In the genomic region with DNA sequence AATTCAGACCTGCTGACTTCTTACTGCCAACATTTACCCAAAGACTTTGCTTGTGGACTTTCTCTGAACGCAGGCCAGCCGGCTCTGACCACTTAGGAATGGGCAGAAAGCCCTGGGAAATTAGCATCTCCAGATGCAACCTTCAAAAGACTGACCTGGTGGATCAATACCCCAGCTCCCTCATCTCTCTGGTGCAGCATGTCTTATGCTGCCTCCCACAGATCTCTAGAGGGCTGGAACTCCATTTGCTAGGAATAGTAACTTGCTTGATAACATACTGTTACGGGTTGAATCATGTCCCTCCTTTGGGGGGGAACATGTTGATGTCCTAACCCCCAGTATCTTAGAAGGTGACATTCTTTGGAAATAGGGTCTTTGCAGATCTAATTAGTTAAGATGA, we compare ENCODE assay signal across 2 cellular contexts.
TF ChIP-seq lines count a peak whose summit lies in the region.

No MANE protein-coding gene starts in this region.

TF ChIP-seq in HEK293, 187 proteins besides CTCF, POLR2A, EP300 and RAD21 (continued from another document):
- TF ChIP-seq HIC1 (tag by site-specific recombination; IDR thresholded peaks at IDR 0.05) (no peak), ZNF26 (tag by site-specific recombination; IDR thresholded peaks at IDR 0.05) (no peak), ZNF114 (tag by site-specific recombination; IDR thresholded peaks at IDR 0.05) (no peak)

TF ChIP-seq in WTC11, 78 proteins besides CTCF, POLR2A, EP300 and RAD21 (continued from another document):
- TF ChIP-seq, protein P1, sequence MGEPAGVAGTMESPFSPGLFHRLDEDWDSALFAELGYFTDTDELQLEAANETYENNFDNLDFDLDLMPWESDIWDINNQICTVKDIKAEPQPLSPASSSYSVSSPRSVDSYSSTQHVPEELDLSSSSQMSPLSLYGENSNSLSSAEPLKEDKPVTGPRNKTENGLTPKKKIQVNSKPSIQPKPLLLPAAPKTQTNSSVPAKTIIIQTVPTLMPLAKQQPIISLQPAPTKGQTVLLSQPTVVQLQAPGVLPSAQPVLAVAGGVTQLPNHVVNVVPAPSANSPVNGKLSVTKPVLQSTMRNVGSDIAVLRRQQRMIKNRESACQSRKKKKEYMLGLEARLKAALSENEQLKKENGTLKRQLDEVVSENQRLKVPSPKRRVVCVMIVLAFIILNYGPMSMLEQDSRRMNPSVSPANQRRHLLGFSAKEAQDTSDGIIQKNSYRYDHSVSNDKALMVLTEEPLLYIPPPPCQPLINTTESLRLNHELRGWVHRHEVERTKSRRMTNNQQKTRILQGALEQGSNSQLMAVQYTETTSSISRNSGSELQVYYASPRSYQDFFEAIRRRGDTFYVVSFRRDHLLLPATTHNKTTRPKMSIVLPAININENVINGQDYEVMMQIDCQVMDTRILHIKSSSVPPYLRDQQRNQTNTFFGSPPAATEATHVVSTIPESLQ (CRISPR knock-in tag; IDR thresholded peaks at IDR 0.05): no peak
- TF ChIP-seq OVOL2 (CRISPR knock-in tag; IDR thresholded peaks at IDR 0.05; ENCODE audit: borderline replicate concordance) (no peak), GABPB1 (CRISPR knock-in tag; IDR thresholded peaks at IDR 0.05) (no peak), CREB1 (CRISPR knock-in tag; IDR thresholded peaks at IDR 0.05) (no peak), NR2C2 (CRISPR knock-in tag; IDR thresholded peaks at IDR 0.05) (no peak), E2F1 (CRISPR knock-in tag; IDR thresholded peaks at IDR 0.05) (no peak), ESRRA (CRISPR knock-in tag; IDR thresholded peaks at IDR 0.05; ENCODE audit: borderline replicate concordance) (no peak)
- TF ChIP-seq, protein P2, sequence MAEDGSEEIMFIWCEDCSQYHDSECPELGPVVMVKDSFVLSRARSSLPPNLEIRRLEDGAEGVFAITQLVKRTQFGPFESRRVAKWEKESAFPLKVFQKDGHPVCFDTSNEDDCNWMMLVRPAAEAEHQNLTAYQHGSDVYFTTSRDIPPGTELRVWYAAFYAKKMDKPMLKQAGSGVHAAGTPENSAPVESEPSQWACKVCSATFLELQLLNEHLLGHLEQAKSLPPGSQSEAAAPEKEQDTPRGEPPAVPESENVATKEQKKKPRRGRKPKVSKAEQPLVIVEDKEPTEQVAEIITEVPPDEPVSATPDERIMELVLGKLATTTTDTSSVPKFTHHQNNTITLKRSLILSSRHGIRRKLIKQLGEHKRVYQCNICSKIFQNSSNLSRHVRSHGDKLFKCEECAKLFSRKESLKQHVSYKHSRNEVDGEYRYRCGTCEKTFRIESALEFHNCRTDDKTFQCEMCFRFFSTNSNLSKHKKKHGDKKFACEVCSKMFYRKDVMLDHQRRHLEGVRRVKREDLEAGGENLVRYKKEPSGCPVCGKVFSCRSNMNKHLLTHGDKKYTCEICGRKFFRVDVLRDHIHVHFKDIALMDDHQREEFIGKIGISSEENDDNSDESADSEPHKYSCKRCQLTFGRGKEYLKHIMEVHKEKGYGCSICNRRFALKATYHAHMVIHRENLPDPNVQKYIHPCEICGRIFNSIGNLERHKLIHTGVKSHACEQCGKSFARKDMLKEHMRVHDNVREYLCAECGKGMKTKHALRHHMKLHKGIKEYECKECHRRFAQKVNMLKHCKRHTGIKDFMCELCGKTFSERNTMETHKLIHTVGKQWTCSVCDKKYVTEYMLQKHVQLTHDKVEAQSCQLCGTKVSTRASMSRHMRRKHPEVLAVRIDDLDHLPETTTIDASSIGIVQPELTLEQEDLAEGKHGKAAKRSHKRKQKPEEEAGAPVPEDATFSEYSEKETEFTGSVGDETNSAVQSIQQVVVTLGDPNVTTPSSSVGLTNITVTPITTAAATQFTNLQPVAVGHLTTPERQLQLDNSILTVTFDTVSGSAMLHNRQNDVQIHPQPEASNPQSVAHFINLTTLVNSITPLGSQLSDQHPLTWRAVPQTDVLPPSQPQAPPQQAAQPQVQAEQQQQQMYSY (CRISPR knock-in tag; IDR thresholded peaks at IDR 0.05): no peak
- TF ChIP-seq, protein P3, sequence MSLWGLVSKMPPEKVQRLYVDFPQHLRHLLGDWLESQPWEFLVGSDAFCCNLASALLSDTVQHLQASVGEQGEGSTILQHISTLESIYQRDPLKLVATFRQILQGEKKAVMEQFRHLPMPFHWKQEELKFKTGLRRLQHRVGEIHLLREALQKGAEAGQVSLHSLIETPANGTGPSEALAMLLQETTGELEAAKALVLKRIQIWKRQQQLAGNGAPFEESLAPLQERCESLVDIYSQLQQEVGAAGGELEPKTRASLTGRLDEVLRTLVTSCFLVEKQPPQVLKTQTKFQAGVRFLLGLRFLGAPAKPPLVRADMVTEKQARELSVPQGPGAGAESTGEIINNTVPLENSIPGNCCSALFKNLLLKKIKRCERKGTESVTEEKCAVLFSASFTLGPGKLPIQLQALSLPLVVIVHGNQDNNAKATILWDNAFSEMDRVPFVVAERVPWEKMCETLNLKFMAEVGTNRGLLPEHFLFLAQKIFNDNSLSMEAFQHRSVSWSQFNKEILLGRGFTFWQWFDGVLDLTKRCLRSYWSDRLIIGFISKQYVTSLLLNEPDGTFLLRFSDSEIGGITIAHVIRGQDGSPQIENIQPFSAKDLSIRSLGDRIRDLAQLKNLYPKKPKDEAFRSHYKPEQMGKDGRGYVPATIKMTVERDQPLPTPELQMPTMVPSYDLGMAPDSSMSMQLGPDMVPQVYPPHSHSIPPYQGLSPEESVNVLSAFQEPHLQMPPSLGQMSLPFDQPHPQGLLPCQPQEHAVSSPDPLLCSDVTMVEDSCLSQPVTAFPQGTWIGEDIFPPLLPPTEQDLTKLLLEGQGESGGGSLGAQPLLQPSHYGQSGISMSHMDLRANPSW (CRISPR knock-in tag; conservative IDR thresholded peaks at IDR 0.05; ENCODE audit: low read depth): no peak
- TF ChIP-seq, protein P4, sequence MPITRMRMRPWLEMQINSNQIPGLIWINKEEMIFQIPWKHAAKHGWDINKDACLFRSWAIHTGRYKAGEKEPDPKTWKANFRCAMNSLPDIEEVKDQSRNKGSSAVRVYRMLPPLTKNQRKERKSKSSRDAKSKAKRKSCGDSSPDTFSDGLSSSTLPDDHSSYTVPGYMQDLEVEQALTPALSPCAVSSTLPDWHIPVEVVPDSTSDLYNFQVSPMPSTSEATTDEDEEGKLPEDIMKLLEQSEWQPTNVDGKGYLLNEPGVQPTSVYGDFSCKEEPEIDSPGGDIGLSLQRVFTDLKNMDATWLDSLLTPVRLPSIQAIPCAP (CRISPR knock-in tag; IDR thresholded peaks at IDR 0.05): no peak
